9 cellular contexts compared by ENCODE assay signal in the genomic region with DNA sequence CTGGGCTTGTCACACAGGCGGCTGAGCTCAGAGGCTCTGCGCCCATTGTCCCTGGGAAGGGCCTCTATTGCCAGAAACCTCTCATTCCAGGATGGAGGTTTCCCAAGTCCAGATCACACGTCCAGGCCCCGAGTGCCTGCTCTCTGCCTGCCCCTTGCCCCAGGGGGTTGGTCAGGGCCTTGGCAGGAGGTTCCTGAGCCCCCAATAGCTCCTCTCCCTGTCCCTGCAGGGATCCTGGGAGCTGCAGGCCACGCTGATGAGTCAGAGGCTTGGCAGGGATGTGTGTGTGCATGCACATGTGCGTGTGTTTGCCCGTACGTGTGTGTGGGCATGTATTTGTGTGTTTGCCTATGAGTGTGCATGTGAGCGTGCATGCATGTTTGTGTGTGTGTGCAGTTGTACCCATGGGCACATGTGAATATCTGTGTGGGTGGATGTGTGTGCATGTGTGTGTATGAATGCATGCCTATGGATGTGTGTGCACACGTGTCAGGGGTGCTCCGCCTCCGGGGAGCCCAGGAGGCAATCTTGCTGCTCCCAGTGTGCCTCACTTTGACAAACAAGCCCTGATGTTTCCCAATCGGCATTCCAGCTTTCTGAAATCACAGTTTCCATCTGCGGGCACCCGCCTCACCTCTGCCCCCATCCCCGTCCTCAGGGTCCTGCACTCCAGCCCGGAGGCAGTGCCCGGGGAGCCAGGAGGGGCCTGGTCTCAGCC.
A peak's percentile ranks its signal among the peaks of the same experiment; 100 is the strongest.
DNase-seq lines count a peak whose midpoint lies in the region; ATAC-seq, FAIRE-seq and TF ChIP-seq lines count a peak whose summit lies in the region.
"Had no signal": no experiment of that assay in that cellular context is flagged by ENCODE, and none has a peak within 500 bp of the region (broad histone marks: within the 10 kb centered on the region; RNA-seq: fewer than 3 reads in every experiment).

No MANE protein-coding gene starts in this region.

- H4K20me1 ChIP-seq in astrocyte (ENCODE audit: insufficient read depth, low read length) = peaks cover 41% of the 10 kb centered on the region

- no peak overlapping the region for H3K4me3 Mint-ChIP-seq in astrocyte (ENCODE audit: unreplicated experiment)
- H3K4me3 Mint-ChIP-seq in naive thymus-derived CD8-positive, alpha-beta T cell = no peak overlapping the region
- H3K4me3 Mint-ChIP-seq in T-helper 17 cell = no peak overlapping the region

- DNase-seq in astrocyte (ENCODE audit: low read depth) (peak; percentile 85), inferior parietal cortex (ENCODE audit: extremely low spot score) (peak; percentile 35), stomach (peak; percentile 77), NCI-H510A treated with DMSO at 0.1 percent for 48 hours (lab: John Stamatoyannopoulos, UW) (no peak), T-helper 17 cell (no peak)
- no peak for DNase-seq in naive thymus-derived CD8-positive, alpha-beta T cell

- H3K4me3 ChIP-seq in HEK293 (ENCODE audit: low read depth, low read length) = no peak overlapping the region
- peak overlapping the region; percentile 20 for H3K4me3 ChIP-seq in astrocyte (ENCODE audit: insufficient read depth, low read depth, low read length)
- H3K4me3 ChIP-seq in stomach = peak overlapping the region in 1 of 4 donors; percentile 9

- POLR2A ChIA-PET in HEK293 (lab: Yijun Ruan, JAX) = no interaction called here
- POLR2A ChIA-PET in naive thymus-derived CD8-positive, alpha-beta T cell (lab: Charles Lee) = interaction anchor here (0.7 kb wide), 1 partner anchor 21 kb away, joined by 4 read pairs; no protein-coding TSS in a partner anchor

- FAIRE-seq in astrocyte (lab: Jason Lieb, UNC) = no peak

- CTCF ChIA-PET in HEK293 (lab: Yijun Ruan, JAX) = interaction anchor here (0.6 to 1.1 kb wide), 5 partner anchors 22 to 238 kb away, joined by 3 to 5 read pairs (median 3); no protein-coding TSS in a partner anchor

- no peak for TF ChIP-seq EP300 in stomach (IDR thresholded peaks at IDR 0.05)

- TF ChIP-seq CTCF in HEK293 (tag by site-specific recombination; IDR thresholded peaks at IDR 0.05) (no peak), astrocyte (IDR thresholded peaks at IDR 0.05; ENCODE audit: insufficient read depth, low read depth, low read length) (no peak), stomach (IDR thresholded peaks at IDR 0.05) (no peak)

- no peak for ATAC-seq in HG03097 (IDR thresholded peaks at IDR 0.05; ENCODE audit: low FRiP score, unreplicated experiment)
- ATAC-seq in naive thymus-derived CD8-positive, alpha-beta T cell = no peak
- no peak for ATAC-seq in T-helper 17 cell

- no peak for TF ChIP-seq POLR2A in stomach (IDR thresholded peaks at IDR 0.05)

- H3K36me3 ChIP-seq in HEK293 (ENCODE audit: control insufficient read depth in 2 of 2, insufficient read depth in 1 of 2, low read length in 2 of 2) (peaks cover 0 to 4% of the 10 kb centered on the region in 2 experiments; a peak in 1 of 3 replicates), astrocyte (ENCODE audit: insufficient read depth, low read length) (no peaks in the 10 kb centered on the region), stomach (no peaks in the 10 kb centered on the region)

- H3K9ac ChIP-seq in astrocyte (ENCODE audit: low read length) = peak overlapping the region; percentile 55

- intact Hi-C loops in stomach (cut with DNase I; ENCODE audit: low total_unique reads) = no loop called here

- H3K36me3 Mint-ChIP-seq in astrocyte (ENCODE audit: low read depth, unreplicated experiment) (peaks cover 2% of the 10 kb centered on the region), T-helper 17 cell (ENCODE audit: low read depth) (no peaks in the 10 kb centered on the region)
- H3K36me3 Mint-ChIP-seq in naive thymus-derived CD8-positive, alpha-beta T cell = no peaks in the 10 kb centered on the region

- no peaks in the 10 kb centered on the region for H3K9me3 Mint-ChIP-seq in astrocyte (ENCODE audit: unreplicated experiment)
- peaks cover 0 to 8% (median 0%) of the 10 kb centered on the region in 9 donors for H3K9me3 Mint-ChIP-seq in naive thymus-derived CD8-positive, alpha-beta T cell

- H3K27me3 ChIP-seq in astrocyte (ENCODE audit: insufficient read depth, low read length) (no peaks in the 10 kb centered on the region), stomach (no peaks in the 10 kb centered on the region)

- H3K79me2 ChIP-seq in astrocyte (ENCODE audit: insufficient read depth, low read length) = no peaks in the 10 kb centered on the region

- H3K4me1 Mint-ChIP-seq in astrocyte (ENCODE audit: low read depth, unreplicated experiment) (peaks cover 10% of the 10 kb centered on the region), T-helper 17 cell (peaks cover 2% of the 10 kb centered on the region)
- H3K4me1 Mint-ChIP-seq in naive thymus-derived CD8-positive, alpha-beta T cell = peaks cover 0 to 9% (median 4%) of the 10 kb centered on the region in 4 donors

- H3K27ac ChIP-seq in HEK293 (ENCODE audit: extremely low read depth, low read depth, low read length) (no peak overlapping the region), astrocyte (ENCODE audit: low read depth, low read length) (peak overlapping the region; percentile 48), stomach (peak overlapping the region; percentile 52 to 89 (median 80))
- H3K27ac ChIP-seq: HL-60 had no signal

- WGBS in stomach, 5 donors = 20 to 29% (median 27%) methylated on average over 11 to 18 of the region's 18 CpGs

- H3K4me1 ChIP-seq in HEK293 (ENCODE audit: control insufficient read depth, insufficient read depth, low read length) (no peaks in the 10 kb centered on the region; the same call in 1 of the 2 replicates), astrocyte (ENCODE audit: insufficient read depth, low read length) (peaks cover 18% of the 10 kb centered on the region), stomach (peaks cover 27 to 33% (median 32%) of the 10 kb centered on the region in 4 donors)

- H3K27ac Mint-ChIP-seq in astrocyte (ENCODE audit: unreplicated experiment) (no peak overlapping the region), T-helper 17 cell (no peak overlapping the region)
- H3K27ac Mint-ChIP-seq in naive thymus-derived CD8-positive, alpha-beta T cell = no peak overlapping the region

- H3K27me3 Mint-ChIP-seq in astrocyte (ENCODE audit: low read depth, unreplicated experiment) = peaks cover 26% of the 10 kb centered on the region
- H3K27me3 Mint-ChIP-seq in naive thymus-derived CD8-positive, alpha-beta T cell = peaks cover 0 to 2% (median 0%) of the 10 kb centered on the region in 5 donors
- peaks cover 8% of the 10 kb centered on the region for H3K27me3 Mint-ChIP-seq in T-helper 17 cell

- H3K9me3 ChIP-seq in HEK293 (ENCODE audit: control insufficient read depth, insufficient read depth, low read depth, low read length) = no peaks in the 10 kb centered on the region
- H3K9me3 ChIP-seq in astrocyte (ENCODE audit: insufficient read depth, low read depth, low read length) = peaks cover 2% of the 10 kb centered on the region
- no peaks in the 10 kb centered on the region for H3K9me3 ChIP-seq in stomach
- H3K9me3 ChIP-seq in T-helper 17 cell (ENCODE audit: control insufficient read depth, low read length, poor library complexity, severe bottlenecking) = no peaks in the 10 kb centered on the region

- peak overlapping the region; percentile 79 for H3K4me2 ChIP-seq in astrocyte (ENCODE audit: low read length)

- H2AFZ ChIP-seq in astrocyte (ENCODE audit: low read depth, low read length) = peak overlapping the region; percentile 57

TF ChIP-seq in HEK293, 187 proteins besides CTCF, POLR2A, EP300 and RAD21 (continues in another document):
- no peak for TF ChIP-seq ZNF404 (tag by site-specific recombination; IDR thresholded peaks at IDR 0.05)
- TF ChIP-seq ZNF514 (tag by site-specific recombination; IDR thresholded peaks at IDR 0.05) = no peak
- no peak for TF ChIP-seq ZNF548 (tag by site-specific recombination; IDR thresholded peaks at IDR 0.05)
- no peak for TF ChIP-seq ZNF335 (tag by site-specific recombination; conservative IDR thresholded peaks at IDR 0.05)
- TF ChIP-seq ZNF48 (tag by site-specific recombination; IDR thresholded peaks at IDR 0.05) = no peak
- TF ChIP-seq ZSCAN30 (tag by site-specific recombination; IDR thresholded peaks at IDR 0.05) = no peak
- TF ChIP-seq, protein P1, sequence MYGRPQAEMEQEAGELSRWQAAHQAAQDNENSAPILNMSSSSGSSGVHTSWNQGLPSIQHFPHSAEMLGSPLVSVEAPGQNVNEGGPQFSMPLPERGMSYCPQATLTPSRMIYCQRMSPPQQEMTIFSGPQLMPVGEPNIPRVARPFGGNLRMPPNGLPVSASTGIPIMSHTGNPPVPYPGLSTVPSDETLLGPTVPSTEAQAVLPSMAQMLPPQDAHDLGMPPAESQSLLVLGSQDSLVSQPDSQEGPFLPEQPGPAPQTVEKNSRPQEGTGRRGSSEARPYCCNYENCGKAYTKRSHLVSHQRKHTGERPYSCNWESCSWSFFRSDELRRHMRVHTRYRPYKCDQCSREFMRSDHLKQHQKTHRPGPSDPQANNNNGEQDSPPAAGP (tag by site-specific recombination; IDR thresholded peaks at IDR 0.05) = peak; percentile 70
- peak; percentile 91 for TF ChIP-seq ZBTB20 (tag by site-specific recombination; IDR thresholded peaks at IDR 0.05)
- TF ChIP-seq ZNF501 (tag by site-specific recombination; IDR thresholded peaks at IDR 0.05) = no peak
- TF ChIP-seq ZNF664 (tag by site-specific recombination; IDR thresholded peaks at IDR 0.05) = no peak
- peak; percentile 81 for TF ChIP-seq ZBTB8A (tag by site-specific recombination; IDR thresholded peaks at IDR 0.05)
- TF ChIP-seq OSR2 (tag by site-specific recombination; IDR thresholded peaks at IDR 0.05) = no peak
- TF ChIP-seq HOXA7 (CRISPR knock-in tag; IDR thresholded peaks at IDR 0.05; ENCODE audit: borderline replicate concordance) = no peak
- TF ChIP-seq ZNF660 (tag by site-specific recombination; IDR thresholded peaks at IDR 0.05) = no peak
- TF ChIP-seq KLF10 (tag by site-specific recombination; IDR thresholded peaks at IDR 0.05) = no peak
- no peak for TF ChIP-seq BCL11A (tag by site-specific recombination; IDR thresholded peaks at IDR 0.05; ENCODE audit: low read depth)

Comparison
In these comparisons a context has a peak if more than half of its experiments do, and no peak if none do; other contexts are left out.
1. DNase-seq: peak in astrocyte (single experiment), inferior parietal cortex (single experiment) and stomach (single experiment); none in naive thymus-derived CD8-positive, alpha-beta T cell (0 of 10), NCI-H510A treated with DMSO at 0.1 percent for 48 hours (single experiment) and T-helper 17 cell (0 of 3).